8 cellular contexts compared by ENCODE assay signal in the genomic region with DNA sequence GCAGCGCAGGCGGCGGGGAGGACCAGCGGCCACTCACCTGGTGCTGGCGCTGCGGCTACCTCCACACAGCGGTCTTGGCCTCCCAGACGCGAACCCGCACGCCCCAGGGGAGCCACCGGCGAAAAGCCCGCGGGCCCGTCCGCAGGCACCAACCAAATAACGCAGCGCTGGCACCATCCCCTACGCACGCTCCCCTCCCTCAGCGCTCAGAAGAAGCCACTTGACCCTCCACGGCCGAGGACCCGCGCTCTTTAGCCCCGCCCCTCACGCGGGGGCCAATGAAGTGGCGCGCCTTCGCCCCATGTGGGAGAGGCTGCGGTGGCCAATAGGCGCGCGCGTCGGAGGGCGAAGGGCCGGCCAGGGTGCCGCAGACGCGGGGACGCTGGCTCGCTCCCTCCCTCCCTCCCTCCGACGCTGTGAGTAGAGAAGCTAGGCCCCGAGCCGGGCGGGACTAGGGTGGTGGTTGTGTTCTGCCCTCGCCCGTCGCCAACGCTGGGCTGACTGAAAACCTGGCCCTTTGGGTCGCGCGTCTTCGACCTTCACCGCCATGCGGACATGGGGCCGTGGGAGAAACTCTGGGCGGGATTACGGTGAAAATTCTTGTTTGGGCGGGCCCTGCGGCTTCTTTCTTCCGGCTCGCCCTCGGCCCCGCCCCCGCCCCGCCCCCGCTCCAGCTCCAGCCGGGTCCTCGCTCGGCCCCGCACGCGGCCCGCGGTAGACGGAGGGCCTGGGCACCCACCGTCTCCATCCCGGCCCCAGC. TPM values are rescaled to one million over a fixed set of nuclear protein-coding genes. Genes with fewer than 3 reads are reported as not detected.
DNase-seq lines count a peak whose midpoint lies in the region; ATAC-seq and TF ChIP-seq lines count a peak whose summit lies in the region.

Gene DMAC2L, plus strand, starts transcription at position 351 of the 760 bp plus-strand sequence. CDS start 9,164 bp downstream, outside the sequence.
Gene L2HGDH, minus strand, starts transcription at position 256 of the 760 bp plus-strand sequence. Its CDS starts 79 bp downstream, at position 177.

- in situ Hi-C loops in mammary epithelial cell (cut with MboI; ENCODE audit: low sequenced_read_pairs in 2 of 2): loop anchor here (10.0 to 25.0 kb wide), 2 partner anchors 463 to 475 kb away; no protein-coding TSS in a partner anchor

- peaks cover 59% of the 10 kb centered on the region for H3K79me2 ChIP-seq in mammary epithelial cell (ENCODE audit: insufficient read depth, low read length)

- TF ChIP-seq CTCF in AG04450 (IDR thresholded peaks at IDR 0.05; ENCODE audit: low read depth, low read length): no peak
- TF ChIP-seq CTCF in WI38 (IDR thresholded peaks at IDR 0.05; ENCODE audit: low read depth, low read length): 0 out of 2 replicates have a peak, but pooled peaks have one; percentile 25
- TF ChIP-seq CTCF in mammary epithelial cell (conservative IDR thresholded peaks at IDR 0.05 in 1 of 2, IDR thresholded peaks at IDR 0.05 in 1 of 2; ENCODE audit: extremely low read depth in 1 of 2, insufficient read depth in 1 of 2, low read depth in 1 of 2, low read length in 2 of 2): no peak

- no CpG with 5 or more reads among the region's 83 CpGs for WGBS in mammary epithelial cell (ENCODE audit: low coverage, missing lambda C conversion rate)

- no peaks in the 10 kb centered on the region for H3K36me3 ChIP-seq in mammary epithelial cell (ENCODE audit: insufficient read depth, low read length)

- intact Hi-C loops in mammary epithelial cell (cut with micrococcal nuclease): loop anchor here (1.0 to 2.0 kb wide), 2 partner anchors 81 to 459 kb away; partner anchors contain the start of gene SOS2

- H3K9me3 ChIP-seq in AG04450 (ENCODE audit: control insufficient read depth, insufficient read depth, low read length): no peaks in the 10 kb centered on the region
- H3K9me3 ChIP-seq in mammary epithelial cell (replicated peaks; ENCODE audit: insufficient read depth, low read length): no peaks in the 10 kb centered on the region

- H3K4me2 ChIP-seq in mammary epithelial cell (ENCODE audit: insufficient read depth, low read depth, low read length): peak within 1 kb of the TSS; percentile 94

- BruUV-seq in mammary epithelial cell (replicated peaks; lab: Mats Ljungman, UMichigan): no TSS peak

- H3K27me3 ChIP-seq in AG04450 (ENCODE audit: control insufficient read depth, insufficient read depth, low read length) (no peaks in the 10 kb centered on the region), mammary epithelial cell (ENCODE audit: insufficient read depth, low read length) (no peaks in the 10 kb centered on the region)

- peak within 1 kb of the TSS; percentile 95 for H3K9ac ChIP-seq in mammary epithelial cell (ENCODE audit: insufficient read depth, low read length)

- H3K4me3 ChIP-seq in AG04450 (ENCODE audit: low read depth, low read length) (peak within 1 kb of the TSS; percentile 88), WI38 (ENCODE audit: low read depth, low read length) (peak within 1 kb of the TSS; percentile 66), mammary epithelial cell (replicated peaks in 1 of 3; ENCODE audit: insufficient read depth in 1 of 3, low read depth in 2 of 3, low read length in 3 of 3) (peak within 1 kb of the TSS; percentile 89 to 99 (median 96))

- CTCF ChIA-PET in AG04450 (lab: Charles Lee) (interaction anchor here (0.5 to 2.2 kb wide), 5 partner anchors 9 to 450 kb away, joined by 3 to 10 read pairs (median 4); no protein-coding TSS in a partner anchor), mammary epithelial cell (lab: Charles Lee; ENCODE audit: low non-redundant PET) (interaction anchor here (0.6 kb wide), 2 partner anchors 227 to 248 kb away, joined by 3 to 9 read pairs; partner anchors contain the start of gene ATL1)

- H2AFZ ChIP-seq in mammary epithelial cell (ENCODE audit: low read depth, low read length): peak within 1 kb of the TSS; percentile 99

- H3K27ac ChIP-seq in AG04450 (ENCODE audit: low read depth, low read length): peak within 1 kb of the TSS; percentile 93
- peak within 1 kb of the TSS; percentile 86 for H3K27ac ChIP-seq in mammary epithelial cell (ENCODE audit: insufficient read depth, low read depth, low read length)

- ATAC-seq in GM18907 (IDR thresholded peaks at IDR 0.05; ENCODE audit: unreplicated experiment) (peak; percentile 94), HG03139 (IDR thresholded peaks at IDR 0.05; ENCODE audit: unreplicated experiment) (peak; percentile 93)

- H4K20me1 ChIP-seq in mammary epithelial cell (ENCODE audit: insufficient read depth, low read length): no peaks in the 10 kb centered on the region

- DNase-seq in AG04450 (ENCODE audit: low read depth, low spot score): peak; percentile 62
- DNase-seq in NCI-H2196 treated with DMSO at 0.1 percent for 48 hours (lab: John Stamatoyannopoulos, UW; ENCODE audit: unreplicated experiment): peak; percentile 90
- DNase-seq in mammary epithelial cell: peak; percentile 95
- DNase-seq in inferior parietal cortex (ENCODE audit: extremely low spot score): peak; percentile 95
- peak; percentile 74 to 86 for DNase-seq in stimulated activated CD4-positive, alpha-beta T cell treated with anti-CD3 and anti-CD28 coated beads, Interleukin-12 subunit alpha, Interleukin-12 subunit beta, amount 100 ng/mL, for 24 hours (ENCODE audit: low read depth in 2 of 2)

- H3K4me1 ChIP-seq in mammary epithelial cell (ENCODE audit: insufficient read depth, low read length): peaks cover 9% of the 10 kb centered on the region

- dilution Hi-C loops in mammary epithelial cell (cut with HindIII; ENCODE audit: low sequenced_read_pairs): no loop called here

- POLR2A ChIA-PET in AG04450 (lab: Yijun Ruan, JAX): interaction anchor here (0.6 to 0.9 kb wide), 7 partner anchors 9 to 444 kb away, joined by 3 to 11 read pairs (median 3); partner anchors contain the start of gene ATL1

RNA-seq across cellular contexts. Expression of gene DMAC2L, which starts in this region (rescaled TPM):
- polyA plus RNA-seq in AG04450 (2011; rRNA removed) (8.1 and 12.6 TPM in 2 replicates), mammary epithelial cell (13.1 TPM)
- polyA minus RNA-seq in AG04450 (2011; rRNA and poly(A)+ RNA removed): 5.7 and 13.1 TPM in 2 replicates
- 10 to 100 TPM in 1 of 2 donors, 1 to 10 TPM in 1; 8.7 to 12.9 TPM for total RNA-seq in mammary epithelial cell
- 0.21 TPM for polyA minus RNA-seq in mammary epithelial cell

RNA-seq across cellular contexts. Expression of gene L2HGDH, which starts in this region (rescaled TPM):
- polyA plus RNA-seq in AG04450 (2011; rRNA removed) (2.8 and 3.6 TPM in 2 replicates), mammary epithelial cell (5.2 TPM)
- polyA minus RNA-seq in AG04450 (2011; rRNA and poly(A)+ RNA removed): 1.4 and 4.0 TPM in 2 replicates
- 1 to 10 TPM; 5.2 to 9.4 TPM for total RNA-seq in mammary epithelial cell
- 11.2 TPM for polyA minus RNA-seq in mammary epithelial cell

Comparison
In these comparisons a context has a peak if more than half of its experiments do, and no peak if none do; other contexts are left out.
1. Peak in every context shown above with its lines: DNase-seq, ATAC-seq, H3K4me3 ChIP-seq and H3K27ac ChIP-seq.